10 cellular contexts compared by ENCODE assay signal in genomic region chr17:64499805-64500486, GRCh38. TPM values are rescaled to one million over a fixed set of nuclear protein-coding genes. Genes with fewer than 3 reads are reported as not detected.
DNase-seq lines count a peak whose midpoint lies in the region; ATAC-seq and TF ChIP-seq lines count a peak whose summit lies in the region.
"Had no signal": no experiment of that assay in that cellular context is flagged by ENCODE, and none has a peak within 500 bp of the region (broad histone marks: within the 10 kb centered on the region; RNA-seq: fewer than 3 reads in every experiment).

No MANE protein-coding gene starts in this region.

- no peaks in the 10 kb centered on the region for H3K27me3 ChIP-seq in CD8-positive, alpha-beta T cell (ENCODE audit: insufficient read depth, low read length)
- H3K27me3 ChIP-seq in KMS-11 (ENCODE audit: insufficient read depth, low read depth), result no peaks in the 10 kb centered on the region

- H3K9me3 Mint-ChIP-seq in CD8-positive, alpha-beta T cell, result no peaks in the 10 kb centered on the region
- H3K9me3 Mint-ChIP-seq in natural killer cell, result no peaks in the 10 kb centered on the region

- H3K4me1 Mint-ChIP-seq in CD8-positive, alpha-beta T cell (ENCODE audit: low read depth), result peaks cover 91% of the 10 kb centered on the region
- H3K4me1 Mint-ChIP-seq in natural killer cell, result peaks cover 79 to 90% of the 10 kb centered on the region in 2 donors

- peak overlapping the region; percentile 18 for H3K27ac Mint-ChIP-seq in CD8-positive, alpha-beta T cell
- peak overlapping the region; percentile 97 to 99 for H3K27ac Mint-ChIP-seq in natural killer cell

- no peak overlapping the region for H3K4me3 Mint-ChIP-seq in CD8-positive, alpha-beta T cell
- peak overlapping the region; percentile 47 for H3K4me3 Mint-ChIP-seq in natural killer cell

- no peak overlapping the region for H3K27ac ChIP-seq in CD8-positive, alpha-beta T cell (ENCODE audit: low read depth, low read length)
- H3K27ac ChIP-seq in KMS-11, result peak overlapping the region; percentile 10; the same call in 1 of the 2 replicates

- peak overlapping the region; percentile 41; the same call in 1 of the 2 replicates for H3K9ac ChIP-seq in KMS-11

- no peaks in the 10 kb centered on the region for H3K9me3 ChIP-seq in CD8-positive, alpha-beta T cell (ENCODE audit: low read length)

- CTCF ChIA-PET in CD8-positive, alpha-beta T cell (lab: Charles Lee), result interaction anchor here (0.6 to 12.8 kb wide), 2 partner anchors 14 to 82 kb away, joined by 3 to 246 read pairs; no protein-coding TSS in a partner anchor

- H3K4me3 ChIP-seq in CD8-positive, alpha-beta T cell (ENCODE audit: low read depth, low read length), result no peak overlapping the region
- H3K4me3 ChIP-seq in KMS-11 (IDR thresholded peaks at IDR 0.05; ENCODE audit: insufficient read depth, low read depth, low read length), result no peak overlapping the region

- peaks cover 55% of the 10 kb centered on the region for H3K36me3 ChIP-seq in CD8-positive, alpha-beta T cell (ENCODE audit: insufficient read depth, low read length)
- peaks cover 59% of the 10 kb centered on the region for H3K36me3 ChIP-seq in KMS-11 (ENCODE audit: insufficient read depth)

- peak overlapping the region; percentile 44; the same call in 1 of the 2 replicates for H3K4me2 ChIP-seq in KMS-11

- intact Hi-C loops in CD8-positive, alpha-beta T cell (cut with DNase I, micrococcal nuclease), result loop anchor here (10.0 kb wide), 2 partner anchors 175 to 545 kb away; no protein-coding TSS in a partner anchor
- intact Hi-C loops in natural killer cell (cut with micrococcal nuclease), result no loop called here

- no peak overlapping the region for H2AFZ ChIP-seq in KMS-11 (ENCODE audit: low read depth)

- no peaks in the 10 kb centered on the region for H3K27me3 Mint-ChIP-seq in CD8-positive, alpha-beta T cell (ENCODE audit: low read depth)
- H3K27me3 Mint-ChIP-seq in natural killer cell (ENCODE audit: low read depth in 2 of 2), result no peaks in the 10 kb centered on the region

- DNase-seq in CD8-positive, alpha-beta T cell, result no peak
- DNase-seq in astrocyte of the hippocampus (ENCODE audit: low read depth, low spot score), result peak; percentile 11
- DNase-seq in natural killer cell, result no peak
- no peak for DNase-seq in T1000 (lab: John Stamatoyannopoulos, UW)
- DNase-seq in HK-2 (ENCODE audit: unreplicated experiment), result no peak
- no peak for DNase-seq in stimulated activated CD4-positive, alpha-beta T cell treated with anti-CD3 and anti-CD28 coated beads, Interleukin-2, amount 100 ng/mL, for 48 hours
- DNase-seq: activated CD8-positive, alpha-beta memory T cell treated with anti-CD3 and anti-CD28 coated beads for 24 hours; NCI-H1092 had no signal

- ATAC-seq in CD8-positive, alpha-beta T cell, result no peak
- ATAC-seq in natural killer cell (no peak), GM19467 (IDR thresholded peaks at IDR 0.05; ENCODE audit: unreplicated experiment) (no peak)

- peaks cover 78% of the 10 kb centered on the region for H3K36me3 Mint-ChIP-seq in CD8-positive, alpha-beta T cell
- peaks cover 67% of the 10 kb centered on the region for H3K36me3 Mint-ChIP-seq in natural killer cell

- peaks cover 72% of the 10 kb centered on the region for H3K79me2 ChIP-seq in KMS-11 (ENCODE audit: insufficient read depth, low read depth)

- TF ChIP-seq CTCF in CD8-positive, alpha-beta T cell (IDR thresholded peaks at IDR 0.05), result no peak
- TF ChIP-seq CTCF in KMS-11 (conservative IDR thresholded peaks at IDR 0.05; ENCODE audit: low read depth, low read length), result no peak
- TF ChIP-seq CTCF in natural killer cell (IDR thresholded peaks at IDR 0.05), result no peak

- H4K20me1 ChIP-seq in KMS-11 (ENCODE audit: insufficient read depth), result peaks cover 53% of the 10 kb centered on the region

- POLR2A ChIA-PET in CD8-positive, alpha-beta T cell (lab: Charles Lee), result no interaction called here

- peaks cover 50% of the 10 kb centered on the region for H3K4me1 ChIP-seq in CD8-positive, alpha-beta T cell (ENCODE audit: insufficient read depth, low read length)
- H3K4me1 ChIP-seq in KMS-11 (ENCODE audit: low read depth, poor library complexity, severe bottlenecking), result peaks cover 84% of the 10 kb centered on the region

RNA-seq across cellular contexts. Expression of gene POLG2, which starts 3.1 kb away (rescaled TPM):
- 10 to 100 TPM; 28.1 to 32.7 TPM for total RNA-seq in CD8-positive, alpha-beta T cell
- 10 to 100 TPM; 34.7 to 65.3 (median 41.2) TPM for total RNA-seq in natural killer cell

RNA-seq across cellular contexts. Expression of gene DDX5, which starts 6.1 kb away (rescaled TPM):
- 1,000 to 10,000 TPM; 2,300 to 2,332 TPM for total RNA-seq in CD8-positive, alpha-beta T cell
- total RNA-seq in natural killer cell, result 1,000 to 10,000 TPM; 2,956 to 3,334 (median 3,276) TPM

RNA-seq across cellular contexts. Expression of gene CEP95, which starts 6.8 kb away (rescaled TPM):
- total RNA-seq in CD8-positive, alpha-beta T cell, result 100 to 1,000 TPM; 248 to 282 TPM
- 100 to 1,000 TPM; 152 to 187 (median 186) TPM for total RNA-seq in natural killer cell

RNA-seq across cellular contexts. Expression of gene MILR1, which starts 51.0 kb away (rescaled TPM):
- total RNA-seq in CD8-positive, alpha-beta T cell, result not detected
- total RNA-seq in natural killer cell, result 10 to 100 TPM in 1 of 3 donors, 1 to 10 TPM in 2; 2.2 to 12.0 (median 3.3) TPM
